8 cellular contexts compared by ENCODE assay signal in genomic region chr1:81799939-81800740, GRCh38. TPM values are rescaled to one million over a fixed set of nuclear protein-coding genes. Genes with fewer than 3 reads are reported as not detected.
DNase-seq lines count a peak whose midpoint lies in the region; ATAC-seq and TF ChIP-seq lines count a peak whose summit lies in the region.

No MANE protein-coding gene starts in this region.

- no peak overlapping the region for H3K27ac Mint-ChIP-seq in T-cell

- peak; percentile 14 to 31 (median 24) for ATAC-seq in right lobe of liver
- ATAC-seq in T-cell (replicated peaks in 1 of 4) = no peak
- no peak for ATAC-seq in GM21447 (IDR thresholded peaks at IDR 0.05; ENCODE audit: unreplicated experiment)
- ATAC-seq in HG03135 (IDR thresholded peaks at IDR 0.05; ENCODE audit: unreplicated experiment) = no peak

- CTCF ChIA-PET in T-cell (lab: Charles Lee) = no interaction called here

- H3K4me3 ChIP-seq in coronary artery = peak overlapping the region; percentile 97
- peak overlapping the region; percentile 72 to 79 (median 78) for H3K4me3 ChIP-seq in right lobe of liver
- peak overlapping the region; percentile 28 to 84 (median 62) for H3K4me3 ChIP-seq in transverse colon

- intact Hi-C loops in right lobe of liver (cut with DNase I) = no loop called here
- intact Hi-C loops in transverse colon (cut with DNase I; ENCODE audit: low total_unique reads) = loop anchor here (5.0 kb wide), 1 partner anchor 1067 kb away; no protein-coding TSS in a partner anchor

- H3K27ac ChIP-seq in coronary artery (peak overlapping the region; percentile 98 to 99), right lobe of liver (peak overlapping the region; percentile 92 to 99 (median 98)), transverse colon (peak overlapping the region; percentile 91 to 93 (median 92))

- no peak for TF ChIP-seq EP300 in transverse colon (IDR thresholded peaks at IDR 0.05; ENCODE audit: low read depth)

- WGBS in right lobe of liver (ENCODE audit: insufficient coverage, low coverage, low lambda C conversion rate, missing lambda C conversion rate) = 1% methylated on average over 41 of the region's 49 CpGs
- whole genome bisulfite sequencing in transverse colon (ENCODE audit: low coverage in 1 of 2), 2 donors = 0 to 3% methylated on average over 9 to 43 of the region's 49 CpGs

- TF ChIP-seq POLR2A in right lobe of liver (IDR thresholded peaks at IDR 0.05) = peak; percentile 51
- no peak for TF ChIP-seq POLR2A in transverse colon (IDR thresholded peaks at IDR 0.05)

- in situ Hi-C loops in GM13976 (cut with MboI; ENCODE audit: low sequenced_read_pairs, unreplicated experiment) = no loop called here
- in situ Hi-C loops in transverse colon (cut with MboI; ENCODE audit: low pct_ligation_motif_present in 1 of 4, low pct_unique_long_range_greater_than_20kb in 1 of 4, low sequenced_read_pairs in 3 of 4) = no loop called here

- H3K9me3 Mint-ChIP-seq in T-cell = no peaks in the 10 kb centered on the region

- no peak for TF ChIP-seq CTCF in GM13976 (IDR thresholded peaks at IDR 0.05; ENCODE audit: borderline replicate concordance, control extremely low read depth, extremely low read depth, insufficient read depth, missing control alignments)
- TF ChIP-seq CTCF in coronary artery (IDR thresholded peaks at IDR 0.05) = no peak
- no peak for TF ChIP-seq CTCF in right lobe of liver (IDR thresholded peaks at IDR 0.05)
- TF ChIP-seq CTCF in transverse colon (IDR thresholded peaks at IDR 0.05) = no peak

- H3K4me1 Mint-ChIP-seq in T-cell = peaks cover 4 to 5% (median 4%) of the 10 kb centered on the region in 3 donors

- DNase-seq in GM13976 (ENCODE audit: low spot score) (peak; percentile 15), NCI-H345 (lab: John Stamatoyannopoulos, UW) (peak; percentile 63), coronary artery (ENCODE audit: low spot score) (peak; percentile 73), right lobe of liver (peak; percentile 44 to 70 (median 66)), transverse colon (peak; percentile 23), T-cell (no peak)

- H3K9me3 ChIP-seq in right lobe of liver (no peaks in the 10 kb centered on the region), transverse colon (no peaks in the 10 kb centered on the region)

- no peaks in the 10 kb centered on the region for H3K27me3 ChIP-seq in right lobe of liver
- peaks cover 66% of the 10 kb centered on the region for H3K27me3 ChIP-seq in transverse colon

- H3K36me3 Mint-ChIP-seq in T-cell = no peaks in the 10 kb centered on the region

- POLR2A ChIA-PET in T-cell (lab: Charles Lee) = no interaction called here

- peaks cover 33 to 36% of the 10 kb centered on the region in 2 donors for H3K27me3 Mint-ChIP-seq in T-cell

- H3K4me3 Mint-ChIP-seq in T-cell = peak overlapping the region in 1 of 3 donors; percentile 50

- peaks cover 0 to 25% (median 11%) of the 10 kb centered on the region in 4 donors for H3K4me1 ChIP-seq in right lobe of liver
- H3K4me1 ChIP-seq in transverse colon = peaks cover 0 to 35% (median 0%) of the 10 kb centered on the region in 4 donors

- H3K36me3 ChIP-seq in right lobe of liver = no peaks in the 10 kb centered on the region
- H3K36me3 ChIP-seq in transverse colon = no peaks in the 10 kb centered on the region

RNA-seq across cellular contexts. Expression of gene ADGRL2, which starts 0.6 kb away (rescaled TPM):
- 10 to 100 TPM; 38.0 to 72.3 (median 51.2) TPM for total RNA-seq in right lobe of liver
- 10 to 100 TPM; 11.5 to 16.5 (median 14.1) TPM for total RNA-seq in transverse colon
- under 1 TPM in 3 of 5 donors, not detected in 2; 0.20 to 0.70 (median 0.55) TPM for total RNA-seq in T-cell

Comparison
In these comparisons a context has a peak if more than half of its experiments do, and no peak if none do; other contexts are left out.
1. DNase-seq: peak in GM13976 (single experiment), NCI-H345 (single experiment), coronary artery (single experiment), right lobe of liver (3 of 3) and transverse colon (single experiment); none in T-cell (0 of 34).
2. ATAC-seq: peak in right lobe of liver (4 of 4); none in T-cell (0 of 4), GM21447 (single experiment) and HG03135 (single experiment).
3. RNA of gene ADGRL2, which starts 0.6 kb away (total RNA-seq): 38.0 to 72.3 TPM in right lobe of liver and 11.5 to 16.5 TPM in transverse colon; 0.20 to 0.70 TPM in T-cell; every median in the first group is over 4 times any median in the second.
4. Peak in every context shown above with its lines, with median percentiles within 50 percentile points of each other: H3K27ac ChIP-seq and H3K4me3 ChIP-seq.